Comparison of ENCODE assay signal across 13 cellular contexts in genomic region chr4:116016201-116016600, GRCh38.
DNase-seq lines count a peak whose midpoint lies in the region; ATAC-seq and TF ChIP-seq lines count a peak whose summit lies in the region.
"Had no signal": no experiment of that assay in that cellular context is flagged by ENCODE, and none has a peak within 500 bp of the region (broad histone marks: within the 10 kb centered on the region; RNA-seq: fewer than 3 reads in every experiment).

No MANE protein-coding gene starts in this region.

- BruUV-seq in IMR-90 (replicated peaks; lab: Mats Ljungman, UMichigan): no TSS peak

- H3K9me3 ChIP-seq in BLaER1 treated with 17β-estradiol and CSF1 and Interleukin-3, amounts not matched to agents 10 nM and 100 nM (replicated peaks in 1 of 11): peaks cover 71 to 88% (median 83%) of the 10 kb centered on the region in 11 experiments
- peaks cover 30% of the 10 kb centered on the region for H3K9me3 ChIP-seq in IMR-90 (ENCODE audit: control insufficient read depth, insufficient read depth, low read length)

- no peaks in the 10 kb centered on the region for H3K9me1 ChIP-seq in IMR-90 (ENCODE audit: insufficient read depth, low read length)

- H3K23ac ChIP-seq in IMR-90 (ENCODE audit: low read depth, low read length): no peak overlapping the region

- no peak overlapping the region for H2BK120ac ChIP-seq in IMR-90 (ENCODE audit: low read depth, low read length)

- H4K8ac ChIP-seq in IMR-90 (ENCODE audit: low read depth in 2 of 2, low read length in 2 of 2): no peak overlapping the region

- dilution Hi-C loops in IMR-90 (cut with HindIII; ENCODE audit: low sequenced_read_pairs, unreplicated experiment): no loop called here

- H3K79me1 ChIP-seq in IMR-90 (ENCODE audit: low read depth in 1 of 2, low read length in 2 of 2): no peaks in the 10 kb centered on the region

- peaks cover 0 to 17% (median 7%) of the 10 kb centered on the region in 10 experiments; a peak in 10 of 20 replicates for H3K4me1 ChIP-seq in BLaER1 treated with 17β-estradiol and CSF1 and Interleukin-3, amounts not matched to agents 10 nM and 100 nM
- H3K4me1 ChIP-seq in IMR-90 (ENCODE audit: control insufficient read depth, insufficient read depth, low read length): no peaks in the 10 kb centered on the region
- H3K4me1 ChIP-seq: ascending aorta, BE2C had no signal

- H4K20me1 ChIP-seq in BLaER1 treated with 17β-estradiol and CSF1 and Interleukin-3, amounts not matched to agents 10 nM and 100 nM: no peaks in the 10 kb centered on the region
- no peaks in the 10 kb centered on the region for H4K20me1 ChIP-seq in IMR-90 (ENCODE audit: insufficient read depth, low read length)

- TF ChIP-seq POLR2A in IMR-90 (IDR thresholded peaks at IDR 0.05; ENCODE audit: low read depth, low read length): no peak

- H3K27me3 ChIP-seq in BLaER1 treated with 17β-estradiol and CSF1 and Interleukin-3, amounts not matched to agents 10 nM and 100 nM: no peaks in the 10 kb centered on the region
- H3K27me3 ChIP-seq in IMR-90 (ENCODE audit: control insufficient read depth, insufficient read depth, low read length): no peaks in the 10 kb centered on the region
- H3K27me3 ChIP-seq: ascending aorta, BE2C had no signal

- H2BK15ac ChIP-seq in IMR-90 (ENCODE audit: low read depth, low read length): no peak overlapping the region

- no peak overlapping the region for H2AK5ac ChIP-seq in IMR-90 (ENCODE audit: low read depth, low read length)

- in situ Hi-C loops in IMR-90 (cut with MboI; ENCODE audit: low sequenced_read_pairs): no loop called here

- no peak overlapping the region for H3K18ac ChIP-seq in IMR-90 (ENCODE audit: low read depth, low read length)

- 60% methylated on average over 2 of the region's 3 CpGs; no CpG with 5 or more reads in 1 of the 2 experiments for WGBS in IMR-90 (ENCODE audit: extremely low coverage in 2 of 2, insufficient read length in 1 of 2), 2 experiments

- no peak overlapping the region for H2BK20ac ChIP-seq in IMR-90 (ENCODE audit: low read depth, low read length)

- intact Hi-C loops in IMR-90 (cut with micrococcal nuclease): no loop called here

- no peak for ATAC-seq in IMR-90 (ENCODE audit: low read depth)

- peak overlapping the region in 6 of 11 experiments; percentile 49 to 65 (median 58); a peak in 9 of 22 replicates for H3K9ac ChIP-seq in BLaER1 treated with 17β-estradiol and CSF1 and Interleukin-3, amounts not matched to agents 10 nM and 100 nM
- H3K9ac ChIP-seq in IMR-90 (ENCODE audit: low read depth, low read length): no peak overlapping the region

- CTCF ChIA-PET in IMR-90 (lab: Yijun Ruan, JAX): no interaction called here

- H3K14ac ChIP-seq in IMR-90 (replicated peaks; ENCODE audit: low read depth, low read length): no peak overlapping the region

- H4K91ac ChIP-seq in IMR-90 (ENCODE audit: insufficient read depth, low read depth, low read length): no peak overlapping the region

- peak overlapping the region in 9 of 11 experiments; percentile 5 to 81 (median 76); a peak in 17 of 22 replicates for H3K27ac ChIP-seq in BLaER1 treated with 17β-estradiol and CSF1 and Interleukin-3, amounts not matched to agents 10 nM and 100 nM
- H3K27ac ChIP-seq in IMR-90 (ENCODE audit: insufficient read depth, low read length) (no peak overlapping the region), coronary artery (no peak overlapping the region)
- H3K27ac ChIP-seq: ascending aorta had no signal

- H4K5ac ChIP-seq in IMR-90 (ENCODE audit: low read depth, low read length): no peak overlapping the region

- H2AK9ac ChIP-seq in IMR-90 (replicated peaks; ENCODE audit: low read depth, low read length, poor library complexity): no peak overlapping the region

- H2BK5ac ChIP-seq in IMR-90 (ENCODE audit: low read depth, low read length, poor library complexity, severe bottlenecking): no peak overlapping the region

- no peak for TF ChIP-seq CTCF in IMR-90 (conservative IDR thresholded peaks at IDR 0.05; ENCODE audit: low read depth, low read length)
- no peak for TF ChIP-seq CTCF in fibroblast of villous mesenchyme (IDR thresholded peaks at IDR 0.05; ENCODE audit: insufficient read depth, low read depth, low read length)
- TF ChIP-seq CTCF in coronary artery (IDR thresholded peaks at IDR 0.05): no peak

- H3K4ac ChIP-seq in IMR-90 (ENCODE audit: low read depth, low read length): no peak overlapping the region

- POLR2A ChIA-PET in IMR-90 (lab: Charles Lee; ENCODE audit: unreplicated experiment): no interaction called here

- TF ChIP-seq RAD21 in IMR-90 (IDR thresholded peaks at IDR 0.05; ENCODE audit: low read length): no peak

- peaks cover 0 to 4% (median 0%) of the 10 kb centered on the region in 11 experiments; a peak in 2 of 22 replicates for H3K36me3 ChIP-seq in BLaER1 treated with 17β-estradiol and CSF1 and Interleukin-3, amounts not matched to agents 10 nM and 100 nM
- H3K36me3 ChIP-seq in IMR-90 (ENCODE audit: control insufficient read depth, insufficient read depth, low read length): no peaks in the 10 kb centered on the region
- H3K36me3 ChIP-seq: ascending aorta, BE2C had no signal

- peak overlapping the region in 7 of 11 experiments; percentile 20 to 59 (median 38); a peak in 11 of 22 replicates for H3K4me2 ChIP-seq in BLaER1 treated with 17β-estradiol and CSF1 and Interleukin-3, amounts not matched to agents 10 nM and 100 nM
- no peak overlapping the region for H3K4me2 ChIP-seq in IMR-90 (ENCODE audit: low read depth, low read length)

- peak overlapping the region in 2 of 10 experiments; percentile 19 to 21; a peak in 2 of 20 replicates for H3K4me3 ChIP-seq in BLaER1 treated with 17β-estradiol and CSF1 and Interleukin-3, amounts not matched to agents 10 nM and 100 nM
- no peak overlapping the region for H3K4me3 ChIP-seq in IMR-90 (ENCODE audit: insufficient read depth, low read depth, low read length)
- no peak overlapping the region for H3K4me3 ChIP-seq in fibroblast of villous mesenchyme (ENCODE audit: low read depth, low read length)
- H3K4me3 ChIP-seq in coronary artery: no peak overlapping the region
- H3K4me3 ChIP-seq: ascending aorta had no signal

- H2AFZ ChIP-seq in IMR-90 (replicated peaks; ENCODE audit: low read length, poor library complexity): no peak overlapping the region

- no peak overlapping the region for H3K56ac ChIP-seq in IMR-90 (ENCODE audit: extremely low read depth, insufficient read depth, low read length)

- DNase-seq in IMR-90 (peak; percentile 44), SIG-M5 (lab: John Stamatoyannopoulos, UW) (peak; percentile 66), fibroblast of villous mesenchyme (ENCODE audit: low read depth) (peak; percentile 4), coronary artery (ENCODE audit: low spot score) (no peak), NCI-H146 (lab: John Stamatoyannopoulos, UW) (no peak)
- DNase-seq in stimulated activated CD8-positive, alpha-beta memory T cell treated with anti-CD3 and anti-CD28 coated beads, Interleukin-4, amount 100 ng/mL, for 48 hours: no peak
- DNase-seq in activated CD4-positive, alpha-beta T cell treated with anti-CD3 and anti-CD28 coated beads for 48 hours: no peak
- DNase-seq: activated T-cell treated with anti-CD3 and anti-CD28 coated beads for 4 hours, BE2C, kidney glomerular epithelial cell, T-helper 9 cell had no signal

TF ChIP-seq in IMR-90, 13 proteins besides CTCF, POLR2A, EP300 and RAD21:
- TF ChIP-seq FOS (IDR thresholded peaks at IDR 0.05; ENCODE audit: low read depth, low read length) (no peak), SMC3 (IDR thresholded peaks at IDR 0.05; ENCODE audit: low read depth, low read length) (no peak), NFE2L2 (IDR thresholded peaks at IDR 0.05; ENCODE audit: low read depth, low read length) (no peak), RCOR1 (IDR thresholded peaks at IDR 0.05; ENCODE audit: insufficient replicate concordance, low read length) (no peak), RFX5 (IDR thresholded peaks at IDR 0.05; ENCODE audit: low read depth, low read length) (no peak), BHLHE40 (IDR thresholded peaks at IDR 0.05; ENCODE audit: low read depth, low read length) (no peak), MAFK (IDR thresholded peaks at IDR 0.05; ENCODE audit: low read depth, low read length) (no peak), CEBPB (IDR thresholded peaks at IDR 0.05; ENCODE audit: low read depth, low read length) (no peak), CHD1 (IDR thresholded peaks at IDR 0.05; ENCODE audit: low read depth, low read length) (no peak), MAZ (IDR thresholded peaks at IDR 0.05; ENCODE audit: borderline replicate concordance, low read depth, low read length) (no peak), ELK1 (IDR thresholded peaks at IDR 0.05; ENCODE audit: borderline replicate concordance, low read depth, low read length) (no peak), MXI1 (IDR thresholded peaks at IDR 0.05; ENCODE audit: borderline replicate concordance, low read depth, low read length) (no peak)
- TF ChIP-seq, protein P1, sequence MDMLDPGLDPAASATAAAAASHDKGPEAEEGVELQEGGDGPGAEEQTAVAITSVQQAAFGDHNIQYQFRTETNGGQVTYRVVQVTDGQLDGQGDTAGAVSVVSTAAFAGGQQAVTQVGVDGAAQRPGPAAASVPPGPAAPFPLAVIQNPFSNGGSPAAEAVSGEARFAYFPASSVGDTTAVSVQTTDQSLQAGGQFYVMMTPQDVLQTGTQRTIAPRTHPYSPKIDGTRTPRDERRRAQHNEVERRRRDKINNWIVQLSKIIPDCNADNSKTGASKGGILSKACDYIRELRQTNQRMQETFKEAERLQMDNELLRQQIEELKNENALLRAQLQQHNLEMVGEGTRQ (IDR thresholded peaks at IDR 0.05; ENCODE audit: low read depth, low read length): no peak

Comparison
In these comparisons a context has a peak if more than half of its experiments do, and no peak if none do; other contexts are left out.
1. H3K27ac ChIP-seq: peak in BLaER1 treated with 17β-estradiol and CSF1 and Interleukin-3, amounts not matched to agents 10 nM and 100 nM (9 of 11); none in IMR-90 (single experiment) and coronary artery (0 of 2).
2. DNase-seq: peak in IMR-90 (single experiment), SIG-M5 (single experiment) and fibroblast of villous mesenchyme (single experiment); none in coronary artery (single experiment), stimulated activated CD8-positive, alpha-beta memory T cell treated with anti-CD3 and anti-CD28 coated beads, Interleukin-4, amount 100 ng/mL, for 48 hours (single experiment), activated CD4-positive, alpha-beta T cell treated with anti-CD3 and anti-CD28 coated beads for 48 hours (single experiment) and NCI-H146 (single experiment).